In the genomic region with DNA sequence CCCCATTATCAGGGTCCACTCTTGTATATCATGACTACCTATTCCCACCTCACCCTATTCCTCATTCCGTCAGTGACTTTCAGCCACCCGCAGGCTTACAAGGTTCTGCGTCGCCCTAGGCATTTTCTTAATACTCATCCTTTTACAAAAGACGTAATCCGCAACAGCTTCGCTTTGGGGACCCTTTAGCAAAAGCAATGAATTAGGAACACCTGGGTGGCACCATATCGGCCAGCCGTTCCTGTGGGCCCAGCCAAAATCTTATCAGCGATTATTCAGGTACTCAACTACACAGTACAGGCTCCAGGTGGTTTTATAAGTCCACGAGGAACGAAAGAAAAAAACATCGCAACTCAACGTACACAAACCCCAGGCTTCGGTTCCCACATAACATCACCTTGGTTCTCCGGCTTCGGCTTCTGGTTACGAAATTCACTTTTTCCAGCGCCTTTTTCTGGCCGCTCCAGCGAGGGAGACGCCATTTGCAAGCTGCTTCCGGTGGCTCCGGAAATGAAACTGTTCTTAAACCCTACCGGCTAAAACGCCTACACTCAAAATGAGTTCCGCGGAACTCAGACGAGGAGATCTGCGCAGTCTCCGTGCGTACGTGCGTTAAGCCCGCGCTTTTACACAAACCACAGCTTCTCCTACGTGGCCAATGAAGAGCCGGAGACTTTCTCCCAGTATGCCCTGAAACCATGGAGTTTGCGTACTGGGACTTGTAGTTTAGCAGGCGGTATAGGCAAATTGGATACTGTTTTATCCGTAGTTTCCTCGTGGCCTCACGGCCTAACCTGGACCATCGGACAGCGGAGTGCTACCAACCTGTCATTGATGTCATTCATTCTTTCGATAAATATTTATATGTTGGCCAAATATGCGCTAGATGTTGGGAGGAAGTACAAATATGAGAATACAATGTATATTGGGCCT, we compare ENCODE assay signal across 8 cellular contexts. TPM values are rescaled to one million over a fixed set of nuclear protein-coding genes. Genes with fewer than 3 reads are reported as not detected.
DNase-seq lines count a peak whose midpoint lies in the region; ATAC-seq and TF ChIP-seq lines count a peak whose summit lies in the region.

Gene KRR1, minus strand, starts transcription at position 494 of the 933 bp plus-strand sequence. Its CDS starts 12 bp downstream, at position 482.

- intact Hi-C loops in heart right ventricle (cut with DNase I): loop anchor here in 3 of 10 donors (1.0 to 10.0 kb wide), 6 partner anchors 121 to 1043 kb away; partner anchors contain the start of genes BBS10 (in 2 of the 3), PHLDA1 (in 2 of the 3), GLIPR1L2 (in 1 of the 3) and OSBPL8 (in 1 of the 3)
- intact Hi-C loops in posterior cingulate gyrus (cut with DNase I): loop anchor here (2.0 to 5.0 kb wide), 3 partner anchors 179 to 835 kb away; partner anchors contain the start of genes CAPS2, GLIPR1L1 and PHLDA1

- TF ChIP-seq CTCF in GM13977 (IDR thresholded peaks at IDR 0.05; ENCODE audit: extremely low read depth, insufficient read depth, missing control alignments) (no peak), heart right ventricle (IDR thresholded peaks at IDR 0.05) (peak in 1 of 9 donors; percentile 23), upper lobe of left lung (IDR thresholded peaks at IDR 0.05) (peak in 2 of 6 experiments; percentile 29 to 30)

- H3K27ac Mint-ChIP-seq in T-helper 1 cell treated with Interleukin-12 subunit alpha and Interleukin-12 subunit beta and Interleukin-4 antibody, amounts not matched to agents 30 μg/mL and 1 μg/mL, for 36 hours: peak within 1 kb of the TSS; percentile 99

- ATAC-seq in HG02884 (IDR thresholded peaks at IDR 0.05; ENCODE audit: unreplicated experiment): peak; percentile 96
- peak; percentile 99 to 100 (median 100) for ATAC-seq in heart right ventricle
- ATAC-seq in upper lobe of left lung (ENCODE audit: low FRiP score in 2 of 2): peak; percentile 99

- in situ Hi-C loops in GM13977 (cut with MboI; ENCODE audit: low pct_unique_long_range_greater_than_20kb, low sequenced_read_pairs, unreplicated experiment): loop anchor here (25.0 kb wide), 1 partner anchor 951 kb away; no protein-coding TSS in a partner anchor

- H3K27ac ChIP-seq in heart right ventricle (peak within 1 kb of the TSS in 9 of 10 donors; percentile 46 to 85 (median 73)), upper lobe of left lung (peak within 1 kb of the TSS; percentile 74 to 85 (median 82))

- WGBS in heart right ventricle, 2 donors: 3 to 4% methylated on average over 47 of the region's 47 CpGs
- WGBS in upper lobe of left lung, 2 donors: 4 to 6% methylated on average over 45 to 47 of the region's 47 CpGs

- TF ChIP-seq EP300 in upper lobe of left lung (IDR thresholded peaks at IDR 0.05): peak in 2 of 4 donors; percentile 19 to 35

- no peaks in the 10 kb centered on the region for H3K27me3 Mint-ChIP-seq in T-helper 1 cell treated with Interleukin-12 subunit alpha and Interleukin-12 subunit beta and Interleukin-4 antibody, amounts not matched to agents 30 μg/mL and 1 μg/mL, for 36 hours (ENCODE audit: low read depth)

- peaks cover 3% of the 10 kb centered on the region for H3K9me3 Mint-ChIP-seq in T-helper 1 cell treated with Interleukin-12 subunit alpha and Interleukin-12 subunit beta and Interleukin-4 antibody, amounts not matched to agents 30 μg/mL and 1 μg/mL, for 36 hours

- no peaks in the 10 kb centered on the region for H3K9me3 ChIP-seq in heart right ventricle
- H3K9me3 ChIP-seq in upper lobe of left lung: no peaks in the 10 kb centered on the region

- H3K4me1 Mint-ChIP-seq in T-helper 1 cell treated with Interleukin-12 subunit alpha and Interleukin-12 subunit beta and Interleukin-4 antibody, amounts not matched to agents 30 μg/mL and 1 μg/mL, for 36 hours (ENCODE audit: low read depth): peaks cover 26% of the 10 kb centered on the region

- peaks cover 13% of the 10 kb centered on the region for H3K36me3 Mint-ChIP-seq in T-helper 1 cell treated with Interleukin-12 subunit alpha and Interleukin-12 subunit beta and Interleukin-4 antibody, amounts not matched to agents 30 μg/mL and 1 μg/mL, for 36 hours (ENCODE audit: low read depth)

- H3K36me3 ChIP-seq in heart right ventricle (peaks cover 0 to 19% (median 0%) of the 10 kb centered on the region in 9 donors), upper lobe of left lung (peaks cover 0 to 14% (median under 1%) of the 10 kb centered on the region in 4 donors)

- peak in 3 of 4 donors; percentile 22 to 61 (median 46) for TF ChIP-seq POLR2A in upper lobe of left lung (IDR thresholded peaks at IDR 0.05)

- peaks cover 0 to 32% (median 28%) of the 10 kb centered on the region in 9 donors for H3K4me1 ChIP-seq in heart right ventricle
- H3K4me1 ChIP-seq in upper lobe of left lung: peaks cover 13 to 20% (median 16%) of the 10 kb centered on the region in 4 donors

- peak within 1 kb of the TSS; percentile 98 for H3K4me3 Mint-ChIP-seq in T-helper 1 cell treated with Interleukin-12 subunit alpha and Interleukin-12 subunit beta and Interleukin-4 antibody, amounts not matched to agents 30 μg/mL and 1 μg/mL, for 36 hours

- DNase-seq in GM13977 (ENCODE audit: low spot score) (peak; percentile 49), NCI-H1694 (lab: John Stamatoyannopoulos, UW) (peak; percentile 91), amniotic stem cell (lab: John Stamatoyannopoulos, UW) (peak; percentile 96), heart right ventricle (peak; percentile 84 to 95), posterior cingulate gyrus (peak; percentile 92 to 99 (median 94)), upper lobe of left lung (peak in 1 of 2 donors; percentile 95)

- H3K27me3 ChIP-seq in heart right ventricle: no peaks in the 10 kb centered on the region
- no peaks in the 10 kb centered on the region for H3K27me3 ChIP-seq in upper lobe of left lung

- H3K4me3 ChIP-seq in heart right ventricle (peak within 1 kb of the TSS; percentile 72 to 98 (median 78)), upper lobe of left lung (peak within 1 kb of the TSS; percentile 66 to 86 (median 84))

RNA-seq across cellular contexts. Expression of gene KRR1, which starts in this region (rescaled TPM):
- total RNA-seq in heart right ventricle (10 to 100 TPM; 29.2 to 44.2 (median 33.1) TPM), upper lobe of left lung (10 to 100 TPM; 24.5 to 44.6 (median 35.7) TPM)
- 10 to 100 TPM in 1 of 2 donors, 1 to 10 TPM in 1; 8.9 to 19.6 TPM for polyA plus RNA-seq in heart right ventricle
